Comparison of ENCODE assay signal across 1 cellular context in genomic region chr6:41716516-41717446, GRCh38.
A peak's percentile ranks its signal among the peaks of the same experiment; 100 is the strongest.
TF ChIP-seq lines count a peak whose summit lies in the region.

No MANE protein-coding gene starts in this region.

TF ChIP-seq in HEK293, 187 proteins besides CTCF, POLR2A, EP300 and RAD21 (continued from another document):
- no peak for TF ChIP-seq ZBTB11 (tag by site-specific recombination; conservative IDR thresholded peaks at IDR 0.05; ENCODE audit: low read depth)
- no peak for TF ChIP-seq ZNF768 (tag by site-specific recombination; IDR thresholded peaks at IDR 0.05)
- no peak for TF ChIP-seq ZNF23 (tag by site-specific recombination; IDR thresholded peaks at IDR 0.05; ENCODE audit: borderline replicate concordance)
- TF ChIP-seq ZNF112 (tag by site-specific recombination; IDR thresholded peaks at IDR 0.05), result no peak
- TF ChIP-seq ZNF488 (tag by site-specific recombination; IDR thresholded peaks at IDR 0.05), result no peak
- TF ChIP-seq ZNF48 (tag by site-specific recombination; IDR thresholded peaks at IDR 0.05), result no peak
- TF ChIP-seq IKZF3 (tag by site-specific recombination; IDR thresholded peaks at IDR 0.05), result no peak
- no peak for TF ChIP-seq ZNF423 (tag by site-specific recombination; IDR thresholded peaks at IDR 0.05)
- no peak for TF ChIP-seq ZSCAN5A (tag by site-specific recombination; IDR thresholded peaks at IDR 0.05)
- no peak for TF ChIP-seq INSM2 (tag by site-specific recombination; IDR thresholded peaks at IDR 0.05)
- no peak for TF ChIP-seq KLF9 (tag by site-specific recombination; IDR thresholded peaks at IDR 0.05; ENCODE audit: low read depth)
- no peak for TF ChIP-seq ZBTB6 (tag by site-specific recombination; IDR thresholded peaks at IDR 0.05)
- no peak for TF ChIP-seq ZNF211 (tag by site-specific recombination; IDR thresholded peaks at IDR 0.05; ENCODE audit: low read depth)
- no peak for TF ChIP-seq ZNF600 (tag by site-specific recombination; IDR thresholded peaks at IDR 0.05)
- TF ChIP-seq EGR2 (tag by site-specific recombination; IDR thresholded peaks at IDR 0.05; ENCODE audit: low read depth), result 0 out of 2 replicates have a peak, but pooled peaks have one; percentile 1
- no peak for TF ChIP-seq ZNF639 (tag by site-specific recombination; IDR thresholded peaks at IDR 0.05)
